Comparison of ENCODE assay signal across 8 cellular contexts in genomic region chr1:230642263-230642959, GRCh38. TPM values are rescaled to one million over a fixed set of nuclear protein-coding genes. Genes with fewer than 3 reads are reported as not detected.
DNase-seq lines count a peak whose midpoint lies in the region; ATAC-seq lines count a peak whose summit lies in the region.

Gene COG2, plus strand, starts transcription at chr1:230642481. Its CDS starts 126 bp downstream, at chr1:230642607.

- H3K4me1 Mint-ChIP-seq in activated T-helper 1 cell treated with anti-CD3 and anti-CD28 coated beads, Interleukin-12 subunit alpha, Interleukin-12 subunit beta, Interleukin-2, Interleukin-4 antibody, amounts not matched to agents 30 ng/mL and 10 ng/mL and 1 ng/mL, durations not matched to agents 14 hours and 24 hours and 36 hours (ENCODE audit: low read depth) = peaks cover 35% of the 10 kb centered on the region
- H3K4me1 Mint-ChIP-seq in naive thymus-derived CD4-positive, alpha-beta T cell = peaks cover 36 to 56% (median 48%) of the 10 kb centered on the region in 7 donors

- H3K9me3 Mint-ChIP-seq in activated T-helper 1 cell treated with anti-CD3 and anti-CD28 coated beads, Interleukin-12 subunit alpha, Interleukin-12 subunit beta, Interleukin-2, Interleukin-4 antibody, amounts not matched to agents 30 ng/mL and 10 ng/mL and 1 ng/mL, durations not matched to agents 14 hours and 24 hours and 36 hours = no peaks in the 10 kb centered on the region
- no peaks in the 10 kb centered on the region for H3K9me3 Mint-ChIP-seq in naive thymus-derived CD4-positive, alpha-beta T cell

- peaks cover 0 to 7% of the 10 kb centered on the region in 2 donors for H3K27me3 ChIP-seq in naive thymus-derived CD4-positive, alpha-beta T cell (ENCODE audit: control insufficient read depth in 2 of 2, insufficient read depth in 2 of 2, low read length in 2 of 2)

- intact Hi-C loops in activated T-helper 1 cell treated with anti-CD3 and anti-CD28 coated beads, Interleukin-12 subunit alpha, Interleukin-12 subunit beta, Interleukin-2, Interleukin-4 antibody, amounts not matched to agents 30 ng/mL and 10 ng/mL and 1 ng/mL, durations not matched to agents 14 hours and 24 hours and 36 hours (cut with micrococcal nuclease) = loop anchor here (1.0 to 5.0 kb wide), 11 partner anchors 100 to 1085 kb away; partner anchors contain the start of genes ABCB10, ARV1, C1orf198 and EXOC8
- intact Hi-C loops in naive thymus-derived CD4-positive, alpha-beta T cell (cut with micrococcal nuclease) = loop anchor here (1.0 to 10.0 kb wide), 18 partner anchors 110 to 1388 kb away; partner anchors contain the start of genes ARV1 (in 2 of the 2), C1orf198 (in 2 of the 2), FAM89A (in 2 of the 2) and GALNT2 (in 2 of the 2)

- peak within 1 kb of the TSS; percentile 95 for H3K27ac Mint-ChIP-seq in activated T-helper 1 cell treated with anti-CD3 and anti-CD28 coated beads, Interleukin-12 subunit alpha, Interleukin-12 subunit beta, Interleukin-2, Interleukin-4 antibody, amounts not matched to agents 30 ng/mL and 10 ng/mL and 1 ng/mL, durations not matched to agents 14 hours and 24 hours and 36 hours
- peak within 1 kb of the TSS; percentile 81 to 98 (median 93) for H3K27ac Mint-ChIP-seq in naive thymus-derived CD4-positive, alpha-beta T cell

- H3K9me3 ChIP-seq in KOPT-K1 (ENCODE audit: insufficient read depth, low read length, poor library complexity, severe bottlenecking) = no peaks in the 10 kb centered on the region
- no peaks in the 10 kb centered on the region for H3K9me3 ChIP-seq in naive thymus-derived CD4-positive, alpha-beta T cell (ENCODE audit: control insufficient read depth in 2 of 3, low read length in 3 of 3)

- CTCF ChIA-PET in naive thymus-derived CD4-positive, alpha-beta T cell (lab: Charles Lee) = interaction anchor here (0.7 to 1.1 kb wide), 5 partner anchors 39 to 1971 kb away, joined by 3 read pairs; no protein-coding TSS in a partner anchor

- H3K4me1 ChIP-seq in naive thymus-derived CD4-positive, alpha-beta T cell (ENCODE audit: control insufficient read depth in 2 of 2, insufficient read depth in 2 of 2, low read length in 2 of 2) = peaks cover 20 to 24% of the 10 kb centered on the region in 2 donors

- ATAC-seq in GM21786 (IDR thresholded peaks at IDR 0.05; ENCODE audit: unreplicated experiment) = peak; percentile 94
- peak; percentile 99 for ATAC-seq in naive thymus-derived CD4-positive, alpha-beta T cell

- peak within 1 kb of the TSS; percentile 56 for H3K4me3 ChIP-seq in naive thymus-derived CD4-positive, alpha-beta T cell (ENCODE audit: low read length)

- H3K27ac ChIP-seq in KOPT-K1 (ENCODE audit: low read depth, low read length, poor library complexity, severe bottlenecking) = peak within 1 kb of the TSS; percentile 70
- peak within 1 kb of the TSS; percentile 76 for H3K27ac ChIP-seq in naive thymus-derived CD4-positive, alpha-beta T cell (ENCODE audit: low read depth, low read length)

- H3K27me3 Mint-ChIP-seq in activated T-helper 1 cell treated with anti-CD3 and anti-CD28 coated beads, Interleukin-12 subunit alpha, Interleukin-12 subunit beta, Interleukin-2, Interleukin-4 antibody, amounts not matched to agents 30 ng/mL and 10 ng/mL and 1 ng/mL, durations not matched to agents 14 hours and 24 hours and 36 hours (ENCODE audit: insufficient read depth) = peaks cover 12% of the 10 kb centered on the region
- H3K27me3 Mint-ChIP-seq in naive thymus-derived CD4-positive, alpha-beta T cell = peaks cover 0 to 24% (median 12%) of the 10 kb centered on the region in 5 donors

- POLR2A ChIA-PET in naive thymus-derived CD4-positive, alpha-beta T cell (lab: Charles Lee) = interaction anchor here (0.5 to 1.4 kb wide), 6 partner anchors 9 to 779 kb away, joined by 3 to 6 read pairs (median 4); partner anchors contain the start of genes EGLN1 and FAM89A

- DNase-seq in Daoy (ENCODE audit: low read depth) = peak; percentile 97
- peak; percentile 93 for DNase-seq in RKO (ENCODE audit: low spot score)
- DNase-seq in activated T-helper 1 cell treated with anti-CD3 and anti-CD28 coated beads, Interleukin-12 subunit alpha, Interleukin-12 subunit beta, Interleukin-2, Interleukin-4 antibody, amounts not matched to agents 30 ng/mL and 10 ng/mL and 1 ng/mL, durations not matched to agents 14 hours and 24 hours and 36 hours (ENCODE audit: low spot score) = peak; percentile 93
- peak; percentile 93 for DNase-seq in fibroblast of gingiva (ENCODE audit: low read depth)
- peak; percentile 84 to 100 (median 91) for DNase-seq in naive thymus-derived CD4-positive, alpha-beta T cell
- DNase-seq in stimulated activated naive CD4-positive, alpha-beta T cell (lab: John Stamatoyannopoulos, UW) = peak; percentile 77 to 95 (median 90)

- H3K36me3 Mint-ChIP-seq in activated T-helper 1 cell treated with anti-CD3 and anti-CD28 coated beads, Interleukin-12 subunit alpha, Interleukin-12 subunit beta, Interleukin-2, Interleukin-4 antibody, amounts not matched to agents 30 ng/mL and 10 ng/mL and 1 ng/mL, durations not matched to agents 14 hours and 24 hours and 36 hours (ENCODE audit: low read depth) = peaks cover 15% of the 10 kb centered on the region
- H3K36me3 Mint-ChIP-seq in naive thymus-derived CD4-positive, alpha-beta T cell = peaks cover 0 to 17% (median 3%) of the 10 kb centered on the region in 5 donors

- peaks cover 13% of the 10 kb centered on the region for H3K36me3 ChIP-seq in KOPT-K1 (ENCODE audit: insufficient read depth, low read length)
- peaks cover 0 to 14% (median 0%) of the 10 kb centered on the region in 3 experiments for H3K36me3 ChIP-seq in naive thymus-derived CD4-positive, alpha-beta T cell (ENCODE audit: control insufficient read depth in 2 of 3, insufficient read depth in 3 of 3, low read length in 3 of 3)

- peak within 1 kb of the TSS; percentile 96 for H3K4me3 Mint-ChIP-seq in activated T-helper 1 cell treated with anti-CD3 and anti-CD28 coated beads, Interleukin-12 subunit alpha, Interleukin-12 subunit beta, Interleukin-2, Interleukin-4 antibody, amounts not matched to agents 30 ng/mL and 10 ng/mL and 1 ng/mL, durations not matched to agents 14 hours and 24 hours and 36 hours
- H3K4me3 Mint-ChIP-seq in naive thymus-derived CD4-positive, alpha-beta T cell = peak within 1 kb of the TSS; percentile 90 to 100 (median 96)

RNA-seq across cellular contexts. Expression of gene COG2, which starts in this region (rescaled TPM):
- 19.8 and 25.9 TPM in 2 replicates for total RNA-seq in Daoy (2014; rRNA removed; shearing (Covaris generic))
- total RNA-seq in activated T-helper 1 cell treated with anti-CD3 and anti-CD28 coated beads, Interleukin-12 subunit alpha, Interleukin-12 subunit beta, Interleukin-2, Interleukin-4 antibody, amounts not matched to agents 30 ng/mL and 10 ng/mL and 1 ng/mL, durations not matched to agents 14 hours and 24 hours and 36 hours = 46.3 and 46.4 TPM in 2 replicates
- 10 to 100 TPM; 21.6 to 47.5 (median 34.7) TPM for total RNA-seq in naive thymus-derived CD4-positive, alpha-beta T cell
- 10 to 100 TPM; 35.3 to 42.6 TPM for polyA plus RNA-seq in naive thymus-derived CD4-positive, alpha-beta T cell

Comparison
In these comparisons a context has a peak if more than half of its experiments do, and no peak if none do; other contexts are left out.
1. Peak in every context shown above with its lines: DNase-seq, ATAC-seq, H3K4me3 ChIP-seq and H3K27ac ChIP-seq.